Comparison of ENCODE assay signal across 10 cellular contexts in the genomic region with DNA sequence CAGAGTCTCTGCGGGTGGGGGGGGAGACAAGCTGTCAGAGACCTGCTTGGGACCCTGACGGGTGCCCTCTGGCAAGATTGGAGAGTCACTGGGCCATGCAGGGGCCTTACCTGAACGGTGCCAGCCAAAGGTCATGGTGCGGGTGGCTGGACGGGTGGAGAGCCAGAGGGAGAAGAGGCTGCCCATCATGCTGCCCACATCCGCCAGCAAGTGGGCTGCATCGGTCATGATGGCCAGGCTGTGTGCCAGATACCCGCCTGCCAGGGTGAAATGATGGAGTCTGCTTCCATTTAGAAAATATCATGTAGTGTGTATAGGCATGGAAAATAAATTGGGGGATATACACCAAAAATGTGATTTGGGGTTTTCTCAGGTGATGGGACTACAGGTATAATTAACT. TPM values are rescaled to one million over a fixed set of nuclear protein-coding genes. Genes with fewer than 3 reads are reported as not detected.
"Had no signal": no experiment of that assay in that cellular context is flagged by ENCODE, and none has a peak within 500 bp of the region (broad histone marks: within the 10 kb centered on the region; RNA-seq: fewer than 3 reads in every experiment).

No MANE protein-coding gene starts in this region.

- H3K4me3 Mint-ChIP-seq: GM23338, H9, HFFc6 had no signal

- H3K9me3 Mint-ChIP-seq: GM23338, H9, HFFc6 had no signal

- ATAC-seq: GM23338, HCT116 had no signal

- H3K9me3 ChIP-seq: HAP-1 had no signal

- H3K4me3 ChIP-seq: GM23248, GM23338, HAP-1 had no signal

- H3K27ac ChIP-seq: GM23248 had no signal

- H2AFZ ChIP-seq: GM23248, GM23338 had no signal

- H3K9ac ChIP-seq: GM23248 had no signal

- H3K4me2 ChIP-seq: GM23338 had no signal

- H3K27ac Mint-ChIP-seq: GM23338, HFFc6 had no signal

- DNase-seq: GM23248, GOT3, H7, H9, HCEC 1CT, HFFc6 had no signal

RNA-seq across cellular contexts. Expression of a gene that starts 4.8 kb away (rescaled TPM):
- total RNA-seq: GM23248, HFFc6 had no signal
- polyA plus RNA-seq: GM23248 had no signal

RNA-seq across cellular contexts. Expression of a gene that starts 17.2 kb away (rescaled TPM):
- total RNA-seq: GM23248, H4, H7, HFFc6 had no signal
- polyA plus RNA-seq: GM23248, GM23338 had no signal

RNA-seq across cellular contexts. Expression of a gene that starts 24.2 kb away (rescaled TPM):
- total RNA-seq: GM23248, HFFc6 had no signal
- polyA plus RNA-seq: GM23248 had no signal
